8 cellular contexts compared by ENCODE assay signal in genomic region chr17:18158022-18158600, GRCh38. TPM values are rescaled to one million over a fixed set of nuclear protein-coding genes. Genes with fewer than 3 reads are reported as not detected.
A peak's percentile ranks its signal among the peaks of the same experiment; 100 is the strongest.
DNase-seq lines count a peak whose midpoint lies in the region; ATAC-seq and TF ChIP-seq lines count a peak whose summit lies in the region.

No MANE protein-coding gene starts in this region.

- H3K4me2 ChIP-seq in PC-3 (ENCODE audit: low read length), result peak overlapping the region; percentile 82

- POLR2A ChIA-PET in PC-3 (lab: Charles Lee; ENCODE audit: unreplicated experiment), result no interaction called here

- CTCF ChIA-PET in PC-3 (lab: Charles Lee), result no interaction called here

- H3K9me3 ChIP-seq in PC-3 (ENCODE audit: low read length), result no peaks in the 10 kb centered on the region
- H3K9me3 ChIP-seq in stomach smooth muscle (ENCODE audit: control insufficient read depth in 2 of 2, low read length in 2 of 2), result no peaks in the 10 kb centered on the region

- H2AFZ ChIP-seq in PC-3 (ENCODE audit: low read length), result peak overlapping the region; percentile 63

- H3K9ac ChIP-seq in PC-3 (ENCODE audit: low read length), result no peak overlapping the region
- no peak overlapping the region for H3K9ac ChIP-seq in stomach smooth muscle (ENCODE audit: low read length in 2 of 2)

- intact Hi-C loops in PC-3 (cut with micrococcal nuclease), result no loop called here

- H3K36me3 ChIP-seq in PC-3 (ENCODE audit: low read depth, low read length) (no peaks in the 10 kb centered on the region), stomach smooth muscle (ENCODE audit: control insufficient read depth in 2 of 2, insufficient read depth in 2 of 2, low read length in 2 of 2) (no peaks in the 10 kb centered on the region)

- H3K27ac ChIP-seq in PC-3 (ENCODE audit: low read length) (no peak overlapping the region), foreskin keratinocyte (no peak overlapping the region), stomach smooth muscle (ENCODE audit: low read length) (no peak overlapping the region)

- BruUV-seq in PC-3 (replicated peaks; lab: Mats Ljungman, UMichigan), result no TSS peak

- no peaks in the 10 kb centered on the region for H4K20me1 ChIP-seq in PC-3 (ENCODE audit: low read length)

- no peaks in the 10 kb centered on the region for H3F3A ChIP-seq in PC-3 (ENCODE audit: low read length, unreplicated experiment)

- no peaks in the 10 kb centered on the region for H3K79me2 ChIP-seq in PC-3 (ENCODE audit: low read length)

- H3K4me1 ChIP-seq in PC-3 (ENCODE audit: insufficient read depth, low read length), result no peaks in the 10 kb centered on the region
- H3K4me1 ChIP-seq in foreskin keratinocyte, result peaks cover 1% of the 10 kb centered on the region
- peaks cover 11% of the 10 kb centered on the region for H3K4me1 ChIP-seq in stomach smooth muscle (ENCODE audit: control insufficient read depth, insufficient read depth, low read length)

- H3K9me2 ChIP-seq in PC-3 (replicated peaks; ENCODE audit: low read length), result no peaks in the 10 kb centered on the region

- peak; percentile 48 for ATAC-seq in HG02610 (IDR thresholded peaks at IDR 0.05; ENCODE audit: unreplicated experiment)
- peak; percentile 22 for ATAC-seq in PC-3
- peak; percentile 53 for ATAC-seq in foreskin keratinocyte

- H3K27me3 ChIP-seq in PC-3 (ENCODE audit: low read length) (no peaks in the 10 kb centered on the region), foreskin keratinocyte (no peaks in the 10 kb centered on the region), stomach smooth muscle (ENCODE audit: control insufficient read depth in 1 of 2, insufficient read depth in 2 of 2, low read length in 2 of 2) (no peaks in the 10 kb centered on the region)

- TF ChIP-seq CTCF in PC-3 (conservative IDR thresholded peaks at IDR 0.05; ENCODE audit: low read depth, low read length), result no peak
- TF ChIP-seq CTCF in foreskin keratinocyte (conservative IDR thresholded peaks at IDR 0.05), result no peak

- H3K4me3 ChIP-seq in PC-3 (ENCODE audit: low read length) (peak overlapping the region; percentile 51), stomach smooth muscle (ENCODE audit: low read length in 2 of 2) (peak overlapping the region; percentile 51 to 59)

- DNase-seq in ELF-1 (ENCODE audit: low read depth, low spot score) (peak; percentile 93), PC-3 (peak; percentile 85), foreskin keratinocyte (peak; percentile 55 to 70), non-pigmented ciliary epithelial cell (ENCODE audit: low read depth) (peak; percentile 58), cortex of kidney (lab: John Stamatoyannopoulos, UW) (no peak)
- DNase-seq in activated effector memory CD4-positive, alpha-beta T cell treated with Interleukin-2 at 50 U/mL for 16 hours, result peak; percentile 87

RNA-seq across cellular contexts. Expression of gene ALKBH5, which starts 25.5 kb away (rescaled TPM):
- total RNA-seq in PC-3 (2014; rRNA removed) (207 and 227 TPM in 2 replicates), foreskin keratinocyte (79.7 and 87.7 TPM in 2 replicates)
- 54.0 and 59.2 TPM in 2 replicates for polyA plus RNA-seq in foreskin keratinocyte

RNA-seq across cellular contexts. Expression of gene MYO15A, which starts 49.6 kb away (rescaled TPM):
- total RNA-seq in PC-3 (2014; rRNA removed), result 0.26 TPM in 1 of 2 replicates, not detected in the other
- 0.32 and 0.37 TPM in 2 replicates for total RNA-seq in foreskin keratinocyte
- polyA plus RNA-seq in foreskin keratinocyte, result 0.16 and 0.38 TPM in 2 replicates
